ENCODE assay signal across 14 cellular contexts in genomic region chr9:16535555-16535954, GRCh38.
"Had no signal": no experiment of that assay in that cellular context is flagged by ENCODE, and none has a peak within 500 bp of the region (broad histone marks: within the 10 kb centered on the region; RNA-seq: fewer than 3 reads in every experiment).

No MANE protein-coding gene starts in this region.

- H3K4me3 ChIP-seq: adrenal gland, left lung, mucosa of descending colon, right atrium auricular region, tibial nerve had no signal

- H3K27me3 ChIP-seq: adrenal gland, left lung, right atrium auricular region, tibial nerve had no signal

- DNase-seq: activated CD4-positive, alpha-beta memory T cell treated with anti-CD3 and anti-CD28 coated beads, Interleukin-2, amount 10 ng/mL, durations not matched to agents 7 days and 5 days; activated CD4-positive, alpha-beta T cell treated with anti-CD3 and anti-CD28 coated beads for 36 hours; activated naive CD4-positive, alpha-beta T cell treated with anti-CD3 and anti-CD28 coated beads, Interleukin-2, amount 50 U/mL, for 16 hours; activated T-cell treated with anti-CD3 and anti-CD28 coated beads, Interleukin-2, amount 50 U/mL, for 24 hours; adrenal gland; left lung; mucosa of descending colon; naive thymus-derived CD8-positive, alpha-beta T cell; small intestine; stimulated activated CD4-positive, alpha-beta T cell treated with anti-CD3 and anti-CD28 coated beads, Interleukin-4, amount 100 ng/mL, for 24 hours; stimulated activated naive CD4-positive, alpha-beta T cell; WERI-Rb-1 had no signal

- H3K27ac ChIP-seq: adrenal gland, left lung, right atrium auricular region, WERI-Rb-1 had no signal

- H3K9me3 ChIP-seq: adrenal gland, left lung, mucosa of descending colon, right atrium auricular region, tibial nerve had no signal

- H3K4me1 ChIP-seq: adrenal gland, left lung, right atrium auricular region had no signal

- ATAC-seq: activated CD4-positive, alpha-beta T cell treated with anti-CD3 and anti-CD28 coated beads for 36 hours; left lung; mucosa of descending colon; naive thymus-derived CD8-positive, alpha-beta T cell had no signal

- H3K36me3 ChIP-seq: adrenal gland, left lung, right atrium auricular region, tibial nerve, WERI-Rb-1 had no signal
